ENCODE assay signal across 10 cellular contexts in the genomic region with DNA sequence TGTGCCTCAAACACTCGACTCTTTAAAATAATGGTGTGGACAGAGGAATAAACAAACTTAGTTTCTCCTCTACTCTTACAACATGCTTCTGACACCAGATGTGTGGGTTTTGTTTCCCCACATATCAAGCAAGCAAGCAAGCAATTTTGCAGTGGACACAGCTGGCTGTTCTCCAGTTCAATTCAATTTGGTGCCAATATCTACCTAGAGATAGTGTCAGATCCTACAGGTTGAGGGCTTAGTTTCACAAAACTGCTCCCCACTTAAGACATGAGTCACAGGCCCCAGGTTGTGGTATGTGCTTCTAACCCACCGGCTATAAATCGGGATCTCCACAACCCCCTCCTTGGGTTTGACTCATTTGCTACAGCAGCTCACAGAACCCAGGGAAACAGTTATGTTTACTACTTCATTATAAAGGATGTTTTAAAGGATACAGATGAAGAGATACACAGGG.
DNase-seq lines count a peak whose midpoint lies in the region; ATAC-seq and TF ChIP-seq lines count a peak whose summit lies in the region.
"Had no signal": no experiment of that assay in that cellular context is flagged by ENCODE, and none has a peak within 500 bp of the region (broad histone marks: within the 10 kb centered on the region; RNA-seq: fewer than 3 reads in every experiment).

No MANE protein-coding gene starts in this region.

- H4K8ac ChIP-seq in neuronal stem cell (ENCODE audit: low read depth, low read length): no peak overlapping the region

- H3K4me1 Mint-ChIP-seq in stimulated activated naive CD8-positive, alpha-beta T cell treated with anti-CD3 and anti-CD28 coated beads, Interleukin-15, amount 100 ng/mL, for 72 hours: peaks cover 100% of the 10 kb centered on the region

- H2BK120ac ChIP-seq in neuronal stem cell (ENCODE audit: low read depth, low read length): no peak overlapping the region

- no peak overlapping the region for H3K4me2 ChIP-seq in neuronal stem cell (ENCODE audit: insufficient read depth, low read length, poor library complexity, severe bottlenecking)

- peaks cover 4 to 29% of the 10 kb centered on the region in 2 donors for H3K4me1 ChIP-seq in neuronal stem cell (ENCODE audit: control insufficient read depth in 2 of 2, insufficient read depth in 1 of 2, low read depth in 1 of 2, low read length in 2 of 2)

- no peak overlapping the region for H2BK12ac ChIP-seq in neuronal stem cell (ENCODE audit: low read length)

- no peaks in the 10 kb centered on the region for H3K27me3 ChIP-seq in neuronal stem cell (ENCODE audit: control insufficient read depth in 3 of 3, insufficient read depth in 3 of 3, low read depth in 1 of 3, low read length in 3 of 3)

- H3K18ac ChIP-seq in neuronal stem cell (ENCODE audit: low read length): no peak overlapping the region

- H3K4me3 Mint-ChIP-seq in stimulated activated naive CD8-positive, alpha-beta T cell treated with anti-CD3 and anti-CD28 coated beads, Interleukin-15, amount 100 ng/mL, for 72 hours: peak overlapping the region in 1 of 2 donors; percentile 5
- H3K4me3 Mint-ChIP-seq: activated B cell treated with CpG ODN at 0.5 μM for 24 hours had no signal

- no peaks in the 10 kb centered on the region for H3K27me3 Mint-ChIP-seq in stimulated activated naive CD8-positive, alpha-beta T cell treated with anti-CD3 and anti-CD28 coated beads, Interleukin-15, amount 100 ng/mL, for 72 hours
- H3K27me3 Mint-ChIP-seq: activated B cell treated with CpG ODN at 0.5 μM for 24 hours had no signal

- H3K4me3 ChIP-seq in foreskin fibroblast (ENCODE audit: low read depth in 1 of 2, low read length in 2 of 2): no peak overlapping the region
- H3K4me3 ChIP-seq in neuronal stem cell (ENCODE audit: low read length in 2 of 2): no peak overlapping the region

- no peak for TF ChIP-seq CTCF in foreskin fibroblast (IDR thresholded peaks at IDR 0.05; ENCODE audit: low read depth, low read length)

- WGBS in neuronal stem cell (ENCODE audit: extremely low coverage in 2 of 2, insufficient read length in 2 of 2, insufficient replicate concordance in 1 of 2), 2 donors: no CpG with 5 or more reads among the region's 3 CpGs

- H3K14ac ChIP-seq in neuronal stem cell (ENCODE audit: low read length): no peak overlapping the region

- DNase-seq in stimulated activated CD4-positive, alpha-beta T cell treated with anti-CD3 and anti-CD28 coated beads, Interleukin-15, amount 100 ng/mL, for 24 hours: peak; percentile 58
- no peak for DNase-seq in stimulated activated CD4-positive, alpha-beta T cell treated with anti-CD3 and anti-CD28 coated beads, Interleukin-12 subunit alpha, Interleukin-12 subunit beta, amount 100 ng/mL, for 4 hours
- DNase-seq in activated CD8-positive, alpha-beta memory T cell treated with anti-CD3 and anti-CD28 coated beads, Interleukin-2, amount 50 U/mL, for 4 hours: peak; percentile 55
- DNase-seq in foreskin fibroblast (peak; percentile 35 to 36), NCI-H2171 treated with DMSO at 0.1 percent for 48 hours (lab: John Stamatoyannopoulos, UW) (no peak), neuronal stem cell (ENCODE audit: low spot score) (no peak)
- peak in 1 of 2 donors; percentile 38 for DNase-seq in stimulated activated naive CD8-positive, alpha-beta T cell treated with anti-CD3 and anti-CD28 coated beads, Interleukin-15, amount 100 ng/mL, for 72 hours
- DNase-seq: activated B cell treated with CpG ODN at 0.5 μM for 24 hours, midbrain had no signal

- H2BK5ac ChIP-seq in neuronal stem cell (ENCODE audit: low read length): no peak overlapping the region

- H3K9me3 Mint-ChIP-seq in stimulated activated naive CD8-positive, alpha-beta T cell treated with anti-CD3 and anti-CD28 coated beads, Interleukin-15, amount 100 ng/mL, for 72 hours: peaks cover 8 to 18% of the 10 kb centered on the region in 2 donors
- H3K9me3 Mint-ChIP-seq: activated B cell treated with CpG ODN at 0.5 μM for 24 hours had no signal

- H3K23ac ChIP-seq in neuronal stem cell (ENCODE audit: low read depth, low read length, poor library complexity): no peak overlapping the region

- peaks cover 14 to 20% of the 10 kb centered on the region in 2 donors for H3K9me3 ChIP-seq in neuronal stem cell (replicated peaks in 1 of 2; ENCODE audit: control insufficient read depth in 2 of 2, insufficient read depth in 1 of 2, low read depth in 1 of 2, low read length in 2 of 2)

- peak overlapping the region in 1 of 2 donors; percentile 62 for H3K27ac Mint-ChIP-seq in stimulated activated naive CD8-positive, alpha-beta T cell treated with anti-CD3 and anti-CD28 coated beads, Interleukin-15, amount 100 ng/mL, for 72 hours
- H3K27ac Mint-ChIP-seq: activated B cell treated with CpG ODN at 0.5 μM for 24 hours had no signal

- H3K27ac ChIP-seq in neuronal stem cell (replicated peaks; ENCODE audit: low read length): no peak overlapping the region

- H3K4ac ChIP-seq in neuronal stem cell (ENCODE audit: low read length): no peak overlapping the region

- H2AFZ ChIP-seq in neuronal stem cell (ENCODE audit: low read length): no peak overlapping the region

- no peak overlapping the region for H2AK5ac ChIP-seq in neuronal stem cell (ENCODE audit: low read depth, low read length)

- peaks cover 11 to 85% of the 10 kb centered on the region in 2 donors for H3K36me3 ChIP-seq in neuronal stem cell (replicated peaks in 1 of 2; ENCODE audit: control insufficient read depth in 2 of 2, insufficient read depth in 2 of 2, low read length in 2 of 2)

- no peak overlapping the region for H2BK15ac ChIP-seq in neuronal stem cell (ENCODE audit: low read length)

- no peak overlapping the region for H3K9ac ChIP-seq in neuronal stem cell (ENCODE audit: low read depth, low read length, poor library complexity)

- H3K79me1 ChIP-seq in neuronal stem cell (ENCODE audit: low read depth, low read length): peaks cover 10% of the 10 kb centered on the region

- H4K91ac ChIP-seq in neuronal stem cell (ENCODE audit: low read depth, low read length, poor library complexity): no peak overlapping the region

- peak; percentile 92 for ATAC-seq in stimulated activated naive CD8-positive, alpha-beta T cell treated with anti-CD3 and anti-CD28 coated beads, Interleukin-15, amount 100 ng/mL, for 72 hours
- ATAC-seq in HG03457 (IDR thresholded peaks at IDR 0.05; ENCODE audit: unreplicated experiment): no peak

Comparison
In these comparisons a context has a peak if more than half of its experiments do, and no peak if none do; other contexts are left out.
1. DNase-seq: peak in stimulated activated CD4-positive, alpha-beta T cell treated with anti-CD3 and anti-CD28 coated beads, Interleukin-15, amount 100 ng/mL, for 24 hours (single experiment), activated CD8-positive, alpha-beta memory T cell treated with anti-CD3 and anti-CD28 coated beads, Interleukin-2, amount 50 U/mL, for 4 hours (single experiment) and foreskin fibroblast (2 of 2); none in stimulated activated CD4-positive, alpha-beta T cell treated with anti-CD3 and anti-CD28 coated beads, Interleukin-12 subunit alpha, Interleukin-12 subunit beta, amount 100 ng/mL, for 4 hours (single experiment), NCI-H2171 treated with DMSO at 0.1 percent for 48 hours (single experiment) and neuronal stem cell (single experiment).